Comparison of ENCODE assay signal across 11 cellular contexts in the genomic region with DNA sequence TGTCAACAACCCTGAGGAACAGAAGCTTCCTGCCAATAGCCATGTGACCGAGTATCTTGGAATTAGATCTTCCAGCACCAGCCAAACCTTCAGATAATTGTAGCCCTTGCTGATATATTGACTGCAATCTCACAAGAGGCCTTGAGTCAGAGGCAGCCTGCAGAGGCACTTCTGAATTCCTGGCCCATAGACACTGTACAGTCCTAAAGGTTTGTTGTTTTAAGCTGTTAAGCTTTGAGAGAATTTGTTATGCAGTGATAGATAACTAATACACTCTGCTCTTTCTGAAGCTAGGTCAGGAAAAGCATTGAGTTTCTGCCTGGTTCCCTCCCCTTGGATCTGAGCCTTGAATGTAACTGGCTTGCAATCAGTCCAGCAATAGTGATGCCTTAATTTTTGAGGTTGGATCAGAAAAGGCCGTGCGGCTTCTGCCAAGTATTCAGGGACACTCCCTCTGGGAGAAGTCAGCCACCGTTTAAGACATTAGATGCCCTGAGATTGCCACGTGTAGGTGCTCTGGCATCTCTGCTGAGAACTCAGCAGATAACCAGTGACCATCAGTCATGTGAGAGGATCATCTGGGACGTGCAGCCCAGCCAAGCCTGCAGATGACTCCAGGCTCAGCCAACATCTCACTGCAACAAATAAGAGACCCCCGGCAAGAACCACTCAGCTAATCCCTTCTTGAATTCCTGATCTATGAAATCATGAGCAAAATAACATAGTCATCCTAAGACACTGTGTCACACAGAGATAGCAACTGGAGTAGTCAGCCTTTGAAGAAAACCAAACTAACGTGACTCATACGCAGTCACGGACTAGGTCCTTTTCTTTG.
A peak's percentile ranks its signal among the peaks of the same experiment; 100 is the strongest.
DNase-seq lines count a peak whose midpoint lies in the region; ATAC-seq and TF ChIP-seq lines count a peak whose summit lies in the region.
"Had no signal": no experiment of that assay in that cellular context is flagged by ENCODE, and none has a peak within 500 bp of the region (broad histone marks: within the 10 kb centered on the region; RNA-seq: fewer than 3 reads in every experiment).

No MANE protein-coding gene starts in this region.

- ATAC-seq in natural killer cell (no peak), GM18517 (IDR thresholded peaks at IDR 0.05; ENCODE audit: unreplicated experiment) (no peak)
- ATAC-seq in stimulated activated memory B cell treated with anti-CD40 and anti-IgM and Interleukin-4, amounts not matched to agents 10 μg/mL and 1 μg/mL and 100 μg/mL, for 72 hours: no peak
- ATAC-seq: activated CD8-positive, alpha-beta memory T cell treated with anti-CD3 and anti-CD28 coated beads, Interleukin-2, amount 10 ng/mL, durations not matched to agents 7 days and 5 days had no signal

- H3K4me1 Mint-ChIP-seq in natural killer cell: no peaks in the 10 kb centered on the region
- H3K4me1 Mint-ChIP-seq in stimulated activated memory B cell treated with anti-CD40 and anti-IgM and Interleukin-4, amounts not matched to agents 10 μg/mL and 1 μg/mL and 100 μg/mL, for 72 hours: no peaks in the 10 kb centered on the region

- no peak overlapping the region for H3K27ac Mint-ChIP-seq in natural killer cell
- H3K27ac Mint-ChIP-seq in stimulated activated memory B cell treated with anti-CD40 and anti-IgM and Interleukin-4, amounts not matched to agents 10 μg/mL and 1 μg/mL and 100 μg/mL, for 72 hours: no peak overlapping the region
- H3K27ac Mint-ChIP-seq: activated CD8-positive, alpha-beta memory T cell treated with anti-CD3 and anti-CD28 coated beads, Interleukin-2, amount 10 ng/mL, durations not matched to agents 7 days and 5 days had no signal

- TF ChIP-seq CTCF in RWPE1 (conservative IDR thresholded peaks at IDR 0.05; ENCODE audit: low read depth): no peak
- TF ChIP-seq CTCF in natural killer cell (IDR thresholded peaks at IDR 0.05): no peak

- peaks cover 0 to 14% of the 10 kb centered on the region in 2 donors for H3K27me3 Mint-ChIP-seq in natural killer cell (ENCODE audit: low read depth in 2 of 2)
- no peaks in the 10 kb centered on the region for H3K27me3 Mint-ChIP-seq in stimulated activated memory B cell treated with anti-CD40 and anti-IgM and Interleukin-4, amounts not matched to agents 10 μg/mL and 1 μg/mL and 100 μg/mL, for 72 hours
- H3K27me3 Mint-ChIP-seq: activated CD8-positive, alpha-beta memory T cell treated with anti-CD3 and anti-CD28 coated beads, Interleukin-2, amount 10 ng/mL, durations not matched to agents 7 days and 5 days had no signal

- peak overlapping the region; percentile 84 for H3K27ac ChIP-seq in RWPE1

- CTCF ChIA-PET in RWPE1 (lab: Yijun Ruan, JAX): no interaction called here

- POLR2A ChIA-PET in RWPE1 (lab: Yijun Ruan, JAX; ENCODE audit: low non-redundant PET): no interaction called here

- no peak overlapping the region for H3K4me3 Mint-ChIP-seq in natural killer cell
- H3K4me3 Mint-ChIP-seq in stimulated activated memory B cell treated with anti-CD40 and anti-IgM and Interleukin-4, amounts not matched to agents 10 μg/mL and 1 μg/mL and 100 μg/mL, for 72 hours: no peak overlapping the region
- H3K4me3 Mint-ChIP-seq: activated CD8-positive, alpha-beta memory T cell treated with anti-CD3 and anti-CD28 coated beads, Interleukin-2, amount 10 ng/mL, durations not matched to agents 7 days and 5 days had no signal

- no peaks in the 10 kb centered on the region for H3K36me3 Mint-ChIP-seq in natural killer cell
- H3K36me3 Mint-ChIP-seq in stimulated activated memory B cell treated with anti-CD40 and anti-IgM and Interleukin-4, amounts not matched to agents 10 μg/mL and 1 μg/mL and 100 μg/mL, for 72 hours: no peaks in the 10 kb centered on the region
- H3K36me3 Mint-ChIP-seq: activated CD8-positive, alpha-beta memory T cell treated with anti-CD3 and anti-CD28 coated beads, Interleukin-2, amount 10 ng/mL, durations not matched to agents 7 days and 5 days had no signal

- intact Hi-C loops in natural killer cell (cut with micrococcal nuclease): no loop called here

- no peaks in the 10 kb centered on the region for H3K9me3 Mint-ChIP-seq in natural killer cell
- H3K9me3 Mint-ChIP-seq in stimulated activated memory B cell treated with anti-CD40 and anti-IgM and Interleukin-4, amounts not matched to agents 10 μg/mL and 1 μg/mL and 100 μg/mL, for 72 hours: peaks cover 3% of the 10 kb centered on the region

- DNase-seq in Daoy (ENCODE audit: low read depth): peak; percentile 97
- peak; percentile 96 for DNase-seq in RWPE1 (ENCODE audit: low spot score)
- DNase-seq in fibroblast of the conjunctiva (ENCODE audit: low read depth): peak; percentile 90
- DNase-seq in pulmonary artery endothelial cell (ENCODE audit: low read depth, low spot score): peak; percentile 60
- no peak for DNase-seq in natural killer cell
- no peak for DNase-seq in activated CD8-positive, alpha-beta memory T cell treated with anti-CD3 and anti-CD28 coated beads for 24 hours
- DNase-seq: activated CD8-positive, alpha-beta memory T cell treated with anti-CD3 and anti-CD28 coated beads, Interleukin-2, amount 10 ng/mL, durations not matched to agents 7 days and 5 days; NCI-H774; stimulated activated CD4-positive, alpha-beta T cell treated with anti-CD3 and anti-CD28 coated beads, Interleukin-4, amount 100 ng/mL, for 24 hours had no signal

Comparison
In these comparisons a context has a peak if more than half of its experiments do, and no peak if none do; other contexts are left out.
1. DNase-seq: peak in Daoy (single experiment), RWPE1 (single experiment), fibroblast of the conjunctiva (single experiment) and pulmonary artery endothelial cell (single experiment); none in natural killer cell (single experiment) and activated CD8-positive, alpha-beta memory T cell treated with anti-CD3 and anti-CD28 coated beads for 24 hours (single experiment).